In the genomic region with DNA sequence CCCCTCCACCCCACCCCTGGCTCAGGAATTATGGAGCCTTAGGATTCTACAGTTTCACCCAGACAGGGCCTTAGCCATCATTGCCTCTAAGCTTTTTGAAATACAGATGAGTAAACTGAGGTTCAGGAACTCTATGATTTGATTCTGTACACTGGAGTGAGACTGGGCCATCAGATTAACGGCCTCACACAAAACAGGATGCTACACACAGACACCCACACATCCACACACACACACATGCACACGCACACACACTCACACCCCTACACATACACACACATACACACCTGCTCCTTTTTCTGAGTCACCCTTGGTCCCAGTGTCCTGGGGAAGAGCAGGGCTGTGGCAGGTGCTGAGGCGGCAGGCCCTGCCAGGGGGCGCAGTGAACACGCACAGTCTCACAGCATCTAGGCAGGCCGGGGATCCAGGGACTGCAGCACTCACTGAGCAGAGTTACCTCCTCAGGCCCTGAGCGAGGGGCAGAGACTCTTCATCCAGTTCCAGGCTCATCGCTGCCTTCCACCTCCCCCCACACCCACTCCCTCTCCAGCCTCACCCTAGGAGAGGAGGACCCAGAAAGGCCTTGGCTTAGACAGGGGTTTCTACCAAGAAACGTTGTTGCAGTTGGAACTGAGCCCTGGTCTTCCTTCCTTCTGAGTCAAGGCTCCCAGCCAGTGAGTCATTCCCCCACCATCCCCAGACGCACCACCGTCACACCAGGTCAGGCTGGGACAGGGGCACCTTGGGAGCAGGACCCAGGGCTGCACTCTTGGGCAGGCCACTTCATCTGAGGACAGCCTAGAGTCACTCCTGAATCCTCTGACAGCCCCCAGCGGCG, we compare ENCODE assay signal across 1 cellular context.
TF ChIP-seq lines count a peak whose summit lies in the region.

No MANE protein-coding gene starts in this region.

TF ChIP-seq in GM23338, 12 proteins besides CTCF, POLR2A, EP300 and RAD21 (continued from another document):
- TF ChIP-seq, protein P1, sequence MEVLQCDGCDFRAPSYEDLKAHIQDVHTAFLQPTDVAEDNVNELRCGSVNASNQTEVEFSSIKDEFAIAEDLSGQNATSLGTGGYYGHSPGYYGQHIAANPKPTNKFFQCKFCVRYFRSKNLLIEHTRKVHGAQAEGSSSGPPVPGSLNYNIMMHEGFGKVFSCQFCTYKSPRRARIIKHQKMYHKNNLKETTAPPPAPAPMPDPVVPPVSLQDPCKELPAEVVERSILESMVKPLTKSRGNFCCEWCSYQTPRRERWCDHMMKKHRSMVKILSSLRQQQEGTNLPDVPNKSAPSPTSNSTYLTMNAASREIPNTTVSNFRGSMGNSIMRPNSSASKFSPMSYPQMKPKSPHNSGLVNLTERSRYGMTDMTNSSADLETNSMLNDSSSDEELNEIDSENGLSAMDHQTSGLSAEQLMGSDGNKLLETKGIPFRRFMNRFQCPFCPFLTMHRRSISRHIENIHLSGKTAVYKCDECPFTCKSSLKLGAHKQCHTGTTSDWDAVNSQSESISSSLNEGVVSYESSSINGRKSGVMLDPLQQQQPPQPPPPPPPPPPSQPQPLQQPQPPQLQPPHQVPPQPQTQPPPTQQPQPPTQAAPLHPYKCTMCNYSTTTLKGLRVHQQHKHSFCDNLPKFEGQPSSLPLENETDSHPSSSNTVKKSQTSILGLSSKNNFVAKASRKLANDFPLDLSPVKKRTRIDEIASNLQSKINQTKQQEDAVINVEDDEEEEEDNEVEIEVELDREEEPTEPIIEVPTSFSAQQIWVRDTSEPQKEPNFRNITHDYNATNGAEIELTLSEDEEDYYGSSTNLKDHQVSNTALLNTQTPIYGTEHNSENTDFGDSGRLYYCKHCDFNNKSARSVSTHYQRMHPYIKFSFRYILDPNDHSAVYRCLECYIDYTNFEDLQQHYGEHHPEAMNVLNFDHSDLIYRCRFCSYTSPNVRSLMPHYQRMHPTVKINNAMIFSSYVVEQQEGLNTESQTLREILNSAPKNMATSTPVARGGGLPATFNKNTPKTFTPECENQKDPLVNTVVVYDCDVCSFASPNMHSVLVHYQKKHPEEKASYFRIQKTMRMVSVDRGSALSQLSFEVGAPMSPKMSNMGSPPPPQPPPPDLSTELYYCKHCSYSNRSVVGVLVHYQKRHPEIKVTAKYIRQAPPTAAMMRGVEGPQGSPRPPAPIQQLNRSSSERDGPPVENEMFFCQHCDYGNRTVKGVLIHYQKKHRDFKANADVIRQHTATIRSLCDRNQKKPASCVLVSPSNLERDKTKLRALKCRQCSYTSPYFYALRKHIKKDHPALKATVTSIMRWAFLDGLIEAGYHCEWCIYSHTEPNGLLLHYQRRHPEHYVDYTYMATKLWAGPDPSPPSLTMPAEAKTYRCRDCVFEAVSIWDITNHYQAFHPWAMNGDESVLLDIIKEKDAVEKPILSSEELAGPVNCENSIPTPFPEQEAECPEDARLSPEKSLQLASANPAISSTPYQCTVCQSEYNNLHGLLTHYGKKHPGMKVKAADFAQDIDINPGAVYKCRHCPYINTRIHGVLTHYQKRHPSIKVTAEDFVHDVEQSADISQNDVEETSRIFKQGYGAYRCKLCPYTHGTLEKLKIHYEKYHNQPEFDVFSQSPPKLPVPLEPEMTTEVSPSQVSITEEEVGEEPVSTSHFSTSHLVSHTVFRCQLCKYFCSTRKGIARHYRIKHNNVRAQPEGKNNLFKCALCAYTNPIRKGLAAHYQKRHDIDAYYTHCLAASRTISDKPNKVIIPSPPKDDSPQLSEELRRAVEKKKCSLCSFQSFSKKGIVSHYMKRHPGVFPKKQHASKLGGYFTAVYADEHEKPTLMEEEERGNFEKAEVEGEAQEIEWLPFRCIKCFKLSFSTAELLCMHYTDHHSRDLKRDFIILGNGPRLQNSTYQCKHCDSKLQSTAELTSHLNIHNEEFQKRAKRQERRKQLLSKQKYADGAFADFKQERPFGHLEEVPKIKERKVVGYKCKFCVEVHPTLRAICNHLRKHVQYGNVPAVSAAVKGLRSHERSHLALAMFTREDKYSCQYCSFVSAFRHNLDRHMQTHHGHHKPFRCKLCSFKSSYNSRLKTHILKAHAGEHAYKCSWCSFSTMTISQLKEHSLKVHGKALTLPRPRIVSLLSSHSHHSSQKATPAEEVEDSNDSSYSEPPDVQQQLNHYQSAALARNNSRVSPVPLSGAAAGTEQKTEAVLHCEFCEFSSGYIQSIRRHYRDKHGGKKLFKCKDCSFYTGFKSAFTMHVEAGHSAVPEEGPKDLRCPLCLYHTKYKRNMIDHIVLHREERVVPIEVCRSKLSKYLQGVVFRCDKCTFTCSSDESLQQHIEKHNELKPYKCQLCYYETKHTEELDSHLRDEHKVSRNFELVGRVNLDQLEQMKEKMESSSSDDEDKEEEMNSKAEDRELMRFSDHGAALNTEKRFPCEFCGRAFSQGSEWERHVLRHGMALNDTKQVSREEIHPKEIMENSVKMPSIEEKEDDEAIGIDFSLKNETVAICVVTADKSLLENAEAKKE (CRISPR knock-in tag; IDR thresholded peaks at IDR 0.05): no peak
- TF ChIP-seq EZH2phosphoT487 (IDR thresholded peaks at IDR 0.05; ENCODE audit: unreplicated experiment) (no peak), NANOG (IDR thresholded peaks at IDR 0.05; ENCODE audit: borderline replicate concordance) (no peak), EZH2 (IDR thresholded peaks at IDR 0.05; ENCODE audit: low read depth, unreplicated experiment) (no peak), ZNF114 (CRISPR knock-in tag; IDR thresholded peaks at IDR 0.05) (no peak), STAT1 (IDR thresholded peaks at IDR 0.05; ENCODE audit: unreplicated experiment) (no peak), JUNB (IDR thresholded peaks at IDR 0.05; ENCODE audit: unreplicated experiment) (no peak)
- TF ChIP-seq, protein P2, sequence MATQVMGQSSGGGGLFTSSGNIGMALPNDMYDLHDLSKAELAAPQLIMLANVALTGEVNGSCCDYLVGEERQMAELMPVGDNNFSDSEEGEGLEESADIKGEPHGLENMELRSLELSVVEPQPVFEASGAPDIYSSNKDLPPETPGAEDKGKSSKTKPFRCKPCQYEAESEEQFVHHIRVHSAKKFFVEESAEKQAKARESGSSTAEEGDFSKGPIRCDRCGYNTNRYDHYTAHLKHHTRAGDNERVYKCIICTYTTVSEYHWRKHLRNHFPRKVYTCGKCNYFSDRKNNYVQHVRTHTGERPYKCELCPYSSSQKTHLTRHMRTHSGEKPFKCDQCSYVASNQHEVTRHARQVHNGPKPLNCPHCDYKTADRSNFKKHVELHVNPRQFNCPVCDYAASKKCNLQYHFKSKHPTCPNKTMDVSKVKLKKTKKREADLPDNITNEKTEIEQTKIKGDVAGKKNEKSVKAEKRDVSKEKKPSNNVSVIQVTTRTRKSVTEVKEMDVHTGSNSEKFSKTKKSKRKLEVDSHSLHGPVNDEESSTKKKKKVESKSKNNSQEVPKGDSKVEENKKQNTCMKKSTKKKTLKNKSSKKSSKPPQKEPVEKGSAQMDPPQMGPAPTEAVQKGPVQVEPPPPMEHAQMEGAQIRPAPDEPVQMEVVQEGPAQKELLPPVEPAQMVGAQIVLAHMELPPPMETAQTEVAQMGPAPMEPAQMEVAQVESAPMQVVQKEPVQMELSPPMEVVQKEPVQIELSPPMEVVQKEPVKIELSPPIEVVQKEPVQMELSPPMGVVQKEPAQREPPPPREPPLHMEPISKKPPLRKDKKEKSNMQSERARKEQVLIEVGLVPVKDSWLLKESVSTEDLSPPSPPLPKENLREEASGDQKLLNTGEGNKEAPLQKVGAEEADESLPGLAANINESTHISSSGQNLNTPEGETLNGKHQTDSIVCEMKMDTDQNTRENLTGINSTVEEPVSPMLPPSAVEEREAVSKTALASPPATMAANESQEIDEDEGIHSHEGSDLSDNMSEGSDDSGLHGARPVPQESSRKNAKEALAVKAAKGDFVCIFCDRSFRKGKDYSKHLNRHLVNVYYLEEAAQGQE (IDR thresholded peaks at IDR 0.05; ENCODE audit: unreplicated experiment): no peak
